In the genomic region with DNA sequence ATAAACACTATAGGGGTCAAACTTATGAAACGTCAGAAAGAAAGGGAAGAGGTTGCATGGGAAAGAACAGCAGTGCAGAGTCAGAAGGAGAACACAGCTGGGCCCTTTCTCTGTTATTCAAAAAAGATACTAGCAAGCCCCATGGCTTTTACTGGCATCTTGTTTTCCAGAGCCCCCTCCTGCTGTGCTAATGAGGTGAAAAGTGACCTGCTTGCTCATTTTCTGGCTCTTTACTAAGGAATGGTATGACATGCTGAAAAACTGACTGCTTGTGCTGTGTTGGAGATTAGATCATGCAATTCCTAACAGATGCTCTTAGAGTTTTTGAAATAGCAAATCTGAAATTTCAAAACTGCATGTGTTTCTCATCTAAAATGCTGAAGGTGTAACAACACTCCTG, we compare ENCODE assay signal across 14 cellular contexts.
DNase-seq lines count a peak whose midpoint lies in the region; ATAC-seq and TF ChIP-seq lines count a peak whose summit lies in the region.
"Had no signal": no experiment of that assay in that cellular context is flagged by ENCODE, and none has a peak within 500 bp of the region (broad histone marks: within the 10 kb centered on the region; RNA-seq: fewer than 3 reads in every experiment).

No MANE protein-coding gene starts in this region.

- DNase-seq in NCI-H187 treated with DMSO at 0.1 percent for 48 hours (lab: John Stamatoyannopoulos, UW): peak; percentile 3
- no peak for DNase-seq in NCI-H187 (lab: John Stamatoyannopoulos, UW)
- peak; percentile 80 for DNase-seq in NCI-H2171 treated with DMSO at 0.1 percent for 48 hours (lab: John Stamatoyannopoulos, UW)
- peak; percentile 43 for DNase-seq in fibroblast of peridontal ligament (ENCODE audit: extremely low read depth)
- peak; percentile 9 for DNase-seq in skeletal muscle cell (ENCODE audit: low read depth)
- no peak for DNase-seq in omental fat pad (ENCODE audit: low spot score)
- DNase-seq in stimulated activated CD4-positive, alpha-beta T cell treated with anti-CD3 and anti-CD28 coated beads, Interleukin-15, amount 100 ng/mL, for 24 hours: no peak
- DNase-seq: activated CD4-positive, alpha-beta T cell treated with anti-CD3 and anti-CD28 coated beads for 1 hour; Caco-2; natural killer cell; stimulated activated naive CD8-positive, alpha-beta T cell treated with anti-CD3 and anti-CD28 coated beads, Interleukin-15, amount 100 ng/mL, for 72 hours; T-helper 1 cell had no signal

- TF ChIP-seq CTCF in omental fat pad (IDR thresholded peaks at IDR 0.05): no peak

- no peak for ATAC-seq in omental fat pad (ENCODE audit: low FRiP score)
- ATAC-seq in HG03354 (IDR thresholded peaks at IDR 0.05; ENCODE audit: poor library complexity, severe bottlenecking, unreplicated experiment): no peak
- ATAC-seq: natural killer cell; stimulated activated naive CD8-positive, alpha-beta T cell treated with anti-CD3 and anti-CD28 coated beads, Interleukin-15, amount 100 ng/mL, for 72 hours had no signal

- H3K4me3 ChIP-seq in skeletal muscle cell (ENCODE audit: low read depth, low read length): no peak overlapping the region
- H3K4me3 ChIP-seq: HAP-1 had no signal

Comparison
In these comparisons a context has a peak if more than half of its experiments do, and no peak if none do; other contexts are left out.
1. DNase-seq: peak in NCI-H187 treated with DMSO at 0.1 percent for 48 hours (single experiment), NCI-H2171 treated with DMSO at 0.1 percent for 48 hours (single experiment), fibroblast of peridontal ligament (single experiment) and skeletal muscle cell (single experiment); none in NCI-H187 (0 of 2), omental fat pad (single experiment) and stimulated activated CD4-positive, alpha-beta T cell treated with anti-CD3 and anti-CD28 coated beads, Interleukin-15, amount 100 ng/mL, for 24 hours (single experiment).